In the genomic region with DNA sequence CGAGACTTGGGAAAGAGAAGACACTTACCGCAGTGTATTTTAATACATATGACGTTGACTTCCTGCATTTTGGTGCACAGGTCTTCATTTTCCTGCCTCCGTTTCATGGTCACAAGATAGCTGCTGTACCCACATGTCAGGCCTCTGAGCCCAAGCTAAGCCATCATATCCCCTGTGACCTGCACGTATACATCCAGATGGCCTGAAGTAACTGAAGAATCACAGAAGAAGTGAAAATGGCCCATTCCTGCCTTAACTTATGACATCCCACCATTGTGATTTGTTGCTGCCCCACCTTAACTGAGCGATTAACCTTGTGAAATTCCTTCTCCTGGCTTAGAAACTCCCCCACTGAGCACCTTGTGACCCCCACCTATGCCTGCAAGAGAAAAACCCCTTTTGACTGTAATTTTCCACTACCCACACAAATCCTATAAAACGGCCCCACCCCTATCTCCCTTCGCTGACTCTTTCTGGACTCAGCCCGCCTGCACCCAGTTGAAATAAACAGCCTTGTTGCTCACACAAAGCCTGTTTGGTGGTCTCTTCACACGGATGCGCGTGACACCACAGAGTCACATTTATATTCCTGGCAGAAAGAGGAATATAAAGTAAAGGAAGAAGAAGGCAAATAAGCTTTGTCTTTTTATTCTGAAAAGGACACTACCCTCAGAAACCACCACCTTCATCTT, we compare ENCODE assay signal across 7 cellular contexts.
DNase-seq lines count a peak whose midpoint lies in the region; ATAC-seq and TF ChIP-seq lines count a peak whose summit lies in the region.
"Not testable (repeated sequence)": the region's sequence is repeated elsewhere in the genome, so short reads cannot be mapped to it uniquely, and the experiment has no call there.

No MANE protein-coding gene starts in this region.

- H3K27me3 Mint-ChIP-seq in activated CD4-positive, alpha-beta T cell treated with anti-CD3 and anti-CD28 coated beads for 36 hours, result not testable (repeated sequence)

- intact Hi-C loops in activated CD4-positive, alpha-beta T cell treated with anti-CD3 and anti-CD28 coated beads for 36 hours (cut with DNase I, micrococcal nuclease), result loop anchor here in 1 of 2 experiments (5.0 kb wide), 2 partner anchors 80 to 125 kb away; a partner anchor contains a TSS
- intact Hi-C loops in mucosa of descending colon (cut with DNase I, micrococcal nuclease), result not testable (repeated sequence)

- H3K36me3 ChIP-seq in mucosa of descending colon (ENCODE audit: low read depth), result not testable (repeated sequence)

- not testable (repeated sequence) for H3K4me1 ChIP-seq in mucosa of descending colon (ENCODE audit: low read depth)

- not testable (repeated sequence) for H3K4me3 Mint-ChIP-seq in activated CD4-positive, alpha-beta T cell treated with anti-CD3 and anti-CD28 coated beads for 36 hours

- peak; percentile 42 for DNase-seq in GM10266 (ENCODE audit: extremely low spot score)
- DNase-seq in activated CD4-positive, alpha-beta T cell treated with anti-CD3 and anti-CD28 coated beads for 36 hours, result peak; percentile 30
- peak; percentile 7 for DNase-seq in activated T-cell treated with anti-CD3 and anti-CD28 coated beads for 48 hours (ENCODE audit: low read depth)
- DNase-seq in activated naive CD8-positive, alpha-beta T cell treated with anti-CD3 and anti-CD28 coated beads, Interleukin-2, amount 50 U/mL, for 16 hours (ENCODE audit: low read depth, low spot score), result peak; percentile 21
- not testable (repeated sequence) for DNase-seq in mucosa of descending colon
- peak; percentile 5 for DNase-seq in stimulated activated CD4-positive, alpha-beta T cell treated with anti-CD3 and anti-CD28 coated beads, Interleukin-4, amount 100 ng/mL, for 1 hour

- H3K4me3 ChIP-seq in mucosa of descending colon, result not testable (repeated sequence)

- POLR2A ChIA-PET in activated CD4-positive, alpha-beta T cell treated with anti-CD3 and anti-CD28 coated beads for 36 hours (lab: Charles Lee), result not testable (repeated sequence)

- H3K9me3 Mint-ChIP-seq in activated CD4-positive, alpha-beta T cell treated with anti-CD3 and anti-CD28 coated beads for 36 hours (ENCODE audit: low read depth), result not testable (repeated sequence)

- H3K27ac Mint-ChIP-seq in activated CD4-positive, alpha-beta T cell treated with anti-CD3 and anti-CD28 coated beads for 36 hours, result peak overlapping the region; percentile 77

- H3K4me1 Mint-ChIP-seq in activated CD4-positive, alpha-beta T cell treated with anti-CD3 and anti-CD28 coated beads for 36 hours, result peaks cover 47% of the 10 kb centered on the region

- ATAC-seq in HG02798 (IDR thresholded peaks at IDR 0.05; ENCODE audit: poor library complexity, unreplicated experiment), result peak; percentile 17
- not testable (repeated sequence) for ATAC-seq in activated CD4-positive, alpha-beta T cell treated with anti-CD3 and anti-CD28 coated beads for 36 hours
- ATAC-seq in mucosa of descending colon, result peak; percentile 47

- not testable (repeated sequence) for TF ChIP-seq CTCF in GM10266 (IDR thresholded peaks at IDR 0.05; ENCODE audit: control insufficient read depth, insufficient read depth, low read depth, missing control alignments); mucosa of descending colon (IDR thresholded peaks at IDR 0.05)

- CTCF ChIA-PET in activated CD4-positive, alpha-beta T cell treated with anti-CD3 and anti-CD28 coated beads for 36 hours (lab: Charles Lee), result not testable (repeated sequence)

- H3K36me3 Mint-ChIP-seq in activated CD4-positive, alpha-beta T cell treated with anti-CD3 and anti-CD28 coated beads for 36 hours (ENCODE audit: low read depth), result not testable (repeated sequence)

- H3K9me3 ChIP-seq in mucosa of descending colon, result not testable (repeated sequence)
